Comparison of ENCODE assay signal across 8 cellular contexts in genomic region chr12:30795660-30796507, GRCh38. TPM values are rescaled to one million over a fixed set of nuclear protein-coding genes. Genes with fewer than 3 reads are reported as not detected.
DNase-seq lines count a peak whose midpoint lies in the region; ATAC-seq, FAIRE-seq and TF ChIP-seq lines count a peak whose summit lies in the region.

No MANE protein-coding gene starts in this region.

- peak; percentile 79 for ATAC-seq in GM21515 (IDR thresholded peaks at IDR 0.05; ENCODE audit: unreplicated experiment)
- peak; percentile 92 for ATAC-seq in HepG2

- H4K20me1 ChIP-seq in HepG2 (ENCODE audit: insufficient read depth, low read length): no peaks in the 10 kb centered on the region

- no TSS peak for BruUV-seq in HepG2 (replicated peaks; lab: Mats Ljungman, UMichigan)

- FAIRE-seq in HTR-8/SVneo (lab: Jason Lieb, UNC) (no peak), HepG2 (lab: Jason Lieb, UNC) (no peak)

- TF ChIP-seq POLR2A in HepG2 (IDR thresholded peaks at IDR 0.05; ENCODE audit: insufficient read depth in 1 of 2, low read depth in 2 of 2, low read length in 2 of 2): no peak

- POLR2A ChIA-PET in HepG2 (lab: Yijun Ruan, JAX): interaction anchor here (0.7 to 2.4 kb wide), 6 partner anchors 39 to 1155 kb away, joined by 3 to 19 read pairs (median 3); partner anchors contain the start of genes CAPRIN2 and IPO8

- no peaks in the 10 kb centered on the region for H3K27me3 ChIP-seq in HepG2 (ENCODE audit: control insufficient read depth in 1 of 2, insufficient read depth in 2 of 2, low read length in 2 of 2)

- CTCF ChIA-PET in HepG2 (lab: Yijun Ruan, JAX; ENCODE audit: low intra/inter-chr PET ratio, low total read pairs): interaction anchor here (0.9 kb wide), 1 partner anchor 40 kb away, joined by 3 read pairs; no protein-coding TSS in a partner anchor

- no peaks in the 10 kb centered on the region for H3K36me3 ChIP-seq in HepG2 (replicated peaks in 1 of 2; ENCODE audit: control insufficient read depth in 1 of 2, insufficient read depth in 2 of 2, low read length in 2 of 2)

- H2AFZ ChIP-seq in HepG2 (ENCODE audit: low read length): no peak overlapping the region

- intact Hi-C loops in HepG2 (cut with micrococcal nuclease; ENCODE audit: unreplicated experiment): loop anchor here (2.0 to 10.0 kb wide), 2 partner anchors 41 to 101 kb away; partner anchors contain the start of genes CAPRIN2 and IPO8

- peak overlapping the region; percentile 80 for H3K27ac ChIP-seq in VCaP
- peak overlapping the region; percentile 50 to 75 for H3K27ac ChIP-seq in coronary artery
- no peak overlapping the region for H3K27ac ChIP-seq in HepG2 (ENCODE audit: extremely low read length, insufficient read depth, low read length)

- H3K4me1 ChIP-seq in HepG2 (ENCODE audit: insufficient read depth, low read length): peaks cover 42% of the 10 kb centered on the region

- H3K9me3 ChIP-seq in HepG2 (ENCODE audit: low read length): no peaks in the 10 kb centered on the region

- no peak for TF ChIP-seq CTCF in VCaP (conservative IDR thresholded peaks at IDR 0.05)
- no peak for TF ChIP-seq CTCF in coronary artery (IDR thresholded peaks at IDR 0.05)
- TF ChIP-seq CTCF in HepG2 (CRISPR knock-in tag; IDR thresholded peaks at IDR 0.05): peak; percentile 12; the same call in 1 of the 2 replicates

- H3K4me3 ChIP-seq in coronary artery (peak overlapping the region; percentile 75), HepG2 (replicated peaks in 1 of 3; ENCODE audit: insufficient read depth in 1 of 3, low read depth in 2 of 3, low read length in 3 of 3) (peak overlapping the region; percentile 62 to 77 (median 64))

- H3K4me2 ChIP-seq in HepG2 (ENCODE audit: low read depth, low read length): peak overlapping the region; percentile 87

- TF ChIP-seq RAD21 in HepG2 (CRISPR knock-in tag; IDR thresholded peaks at IDR 0.05): peak; percentile 28; the same call in 1 of the 2 replicates

- no peaks in the 10 kb centered on the region for H3K79me2 ChIP-seq in HepG2 (ENCODE audit: insufficient read depth, low read length)

- 0% methylated on average over 2 of the region's 70 CpGs for WGBS in HepG2 (ENCODE audit: low lambda C conversion rate)

- TF ChIP-seq EP300 in HepG2 (IDR thresholded peaks at IDR 0.05; ENCODE audit: low read depth in 2 of 2, low read length in 2 of 2) (no peak), HepG2 (CRISPR knock-in tag; IDR thresholded peaks at IDR 0.05; ENCODE audit: borderline replicate concordance) (no peak)

- peak overlapping the region; percentile 36; the same call in 1 of the 2 replicates for H3K9ac ChIP-seq in HepG2 (ENCODE audit: insufficient read depth, low read depth, low read length)

- peak; percentile 94 for DNase-seq in Daoy (ENCODE audit: low read depth)
- DNase-seq in HTR-8/SVneo (ENCODE audit: insufficient read length, low spot score): peak; percentile 72
- peak; percentile 82 for DNase-seq in coronary artery (ENCODE audit: low spot score)
- DNase-seq in HepG2 (ENCODE audit: low spot score): peak; percentile 48
- DNase-seq in stimulated activated CD8-positive, alpha-beta memory T cell treated with anti-CD3 and anti-CD28 coated beads, Interleukin-12 subunit alpha, Interleukin-12 subunit beta, amount 100 ng/mL, for 24 hours (ENCODE audit: extremely low read depth): peak; percentile 51
- no peak for DNase-seq in AML-193 (lab: John Stamatoyannopoulos, UW)

- in situ Hi-C loops in HepG2 (cut with HindIII; ENCODE audit: extremely low pct_ligation_motif_present, low pct_unique_long_range_greater_than_20kb): no loop called here

TF ChIP-seq in HepG2, 621 proteins besides CTCF, POLR2A, EP300 and RAD21 (continues in another document):
- TF ChIP-seq XRCC5 (optimal IDR thresholded peaks at IDR 0.05; ENCODE audit: low read length) (peak; percentile 33), ZIK1 (CRISPR knock-in tag; IDR thresholded peaks at IDR 0.05; ENCODE audit: borderline replicate concordance, low read depth) (0 out of 2 replicates have a peak, but pooled peaks have one; percentile 43), ZNF746 (CRISPR knock-in tag; IDR thresholded peaks at IDR 0.05) (0 out of 2 replicates have a peak, but pooled peaks have one; percentile 21), ZNF574 (CRISPR knock-in tag; IDR thresholded peaks at IDR 0.05) (peak; percentile 23; the same call in 1 of the 2 replicates), CREB1 (IDR thresholded peaks at IDR 0.05) (no peak), CREB1 (CRISPR knock-in tag; IDR thresholded peaks at IDR 0.05) (no peak), ZMYM3 (CRISPR knock-in tag; IDR thresholded peaks at IDR 0.05) (0 out of 2 replicates have a peak, but pooled peaks have one; percentile 22), POLR2G (IDR thresholded peaks at IDR 0.05; ENCODE audit: low read depth, low read length) (peak; percentile 50; the same call in 1 of the 2 replicates), HNRNPL (IDR thresholded peaks at IDR 0.05; ENCODE audit: low read depth, low read length) (peak; percentile 94), AGO2 (optimal IDR thresholded peaks at IDR 0.05; ENCODE audit: low read depth, low read length) (peak; percentile 54), STAT5B (CRISPR knock-in tag; IDR thresholded peaks at IDR 0.05) (no peak), SALL1 (CRISPR knock-in tag; IDR thresholded peaks at IDR 0.05) (peak; percentile 33; the same call in 1 of the 2 replicates), ZFP91 (CRISPR knock-in tag; IDR thresholded peaks at IDR 0.05; ENCODE audit: borderline replicate concordance) (peak; percentile 71), MAF1 (CRISPR knock-in tag; IDR thresholded peaks at IDR 0.05; ENCODE audit: borderline replicate concordance) (no peak; the same call in 1 of the 2 replicates), CEBPB (IDR thresholded peaks at IDR 0.05; ENCODE audit: borderline replicate concordance, low read depth, low read length) (peak; percentile 35; the same call in 1 of the 2 replicates), ZNF768 (CRISPR knock-in tag; IDR thresholded peaks at IDR 0.05) (peak; percentile 93), ARNT2 (CRISPR knock-in tag; IDR thresholded peaks at IDR 0.05; ENCODE audit: low read depth) (peak; percentile 18; the same call in 1 of the 2 replicates)

RNA-seq across cellular contexts. Expression of gene CAPRIN2, which starts 41.1 kb away (rescaled TPM):
- 11.7 and 14.8 TPM in 2 replicates for total RNA-seq in Daoy (2014; rRNA removed; shearing (Covaris generic))
- total RNA-seq in HepG2 (2016; rRNA removed; fragmentation: Illumina TruSeq; extraction: Trizol): 12.0 and 21.7 TPM in 2 replicates
- total RNA-seq in HepG2 (2016; cell fraction: cytosol; rRNA removed; fragmentation: Illumina TruSeq; extraction: Trizol; ENCODE audit: low read depth): 23.4 and 24.3 TPM in 2 replicates
- total RNA-seq in HepG2 (2016; cell fraction: insoluble cytoplasmic fraction; rRNA removed; fragmentation: Illumina TruSeq; extraction: Trizol): 14.1 and 22.8 TPM in 2 replicates
- 20.0 and 22.6 TPM in 2 replicates for total RNA-seq in HepG2 (2016; cell fraction: membrane; rRNA removed; fragmentation: Illumina TruSeq; extraction: Trizol)
- 43.3 and 48.9 TPM in 2 replicates for total RNA-seq in HepG2 (2016; cell fraction: nucleus; rRNA removed; fragmentation: Illumina TruSeq; extraction: Trizol)
- polyA plus RNA-seq in HepG2 (2011; rRNA removed): 25.7 and 30.6 TPM in 2 replicates
- 4.9 and 5.5 TPM in 2 replicates for polyA plus RNA-seq in HepG2 (2011; cell fraction: cytosol; rRNA removed)
- 102 and 115 TPM in 2 replicates for polyA plus RNA-seq in HepG2 (2011; cell fraction: nucleus; rRNA removed)
- 15.7 and 23.2 TPM in 2 replicates for polyA plus RNA-seq in HepG2 (2012)
- 1.3 and 1.7 TPM in 2 replicates for polyA plus RNA-seq in HepG2 (2016; cell fraction: cytosol; fragmentation: Illumina TruSeq; extraction: Trizol; ENCODE audit: low read depth)
- 9.7 and 12.3 TPM in 2 replicates for polyA plus RNA-seq in HepG2 (2016; cell fraction: insoluble cytoplasmic fraction; fragmentation: Illumina TruSeq; extraction: Trizol; ENCODE audit: low read depth)
- polyA plus RNA-seq in HepG2 (2016; cell fraction: membrane; fragmentation: Illumina TruSeq; extraction: Trizol; ENCODE audit: low read depth): 4.0 and 4.7 TPM in 2 replicates
- 105 and 125 TPM in 2 replicates for polyA plus RNA-seq in HepG2 (2016; cell fraction: nucleus; fragmentation: Illumina TruSeq; extraction: Trizol; ENCODE audit: insufficient read depth, low read depth)
- polyA minus RNA-seq in HepG2 (2011; rRNA and poly(A)+ RNA removed; ENCODE audit: low replicate concordance): 7.2 and 8.3 TPM in 2 replicates
- 7.0 and 7.4 TPM in 2 replicates for polyA minus RNA-seq in HepG2 (2011; cell fraction: cytosol; rRNA and poly(A)+ RNA removed)
- 66.3 and 86.5 TPM in 2 replicates for polyA minus RNA-seq in HepG2 (2011; cell fraction: nucleus; rRNA and poly(A)+ RNA removed)

Comparison
In these comparisons a context has a peak if more than half of its experiments do, and no peak if none do; other contexts are left out.
1. DNase-seq: peak in Daoy (single experiment), HTR-8/SVneo (single experiment), coronary artery (single experiment), HepG2 (single experiment) and stimulated activated CD8-positive, alpha-beta memory T cell treated with anti-CD3 and anti-CD28 coated beads, Interleukin-12 subunit alpha, Interleukin-12 subunit beta, amount 100 ng/mL, for 24 hours (single experiment); none in AML-193 (0 of 2).